Comparison of ENCODE assay signal across 19 cellular contexts in genomic region chr7:152553671-152554317, GRCh38.
"Had no signal": no experiment of that assay in that cellular context is flagged by ENCODE, and none has a peak within 500 bp of the region (broad histone marks: within the 10 kb centered on the region; RNA-seq: fewer than 3 reads in every experiment).

No MANE protein-coding gene starts in this region.

- H3K4me3 ChIP-seq: breast epithelium, gastrocnemius medialis, lower lobe of right lung, thyroid gland had no signal

- H3K27ac ChIP-seq: breast epithelium, gastrocnemius medialis, lower lobe of right lung, thyroid gland had no signal

- H3K36me3 ChIP-seq: breast epithelium, gastrocnemius medialis, lower lobe of right lung, thyroid gland had no signal

- H3K4me1 Mint-ChIP-seq: activated naive CD4-positive, alpha-beta T cell treated with anti-CD3 and anti-CD28 coated beads, Interleukin-2, amount 50 U/mL, for 24 hours had no signal

- H3K4me3 Mint-ChIP-seq: activated naive CD4-positive, alpha-beta T cell treated with anti-CD3 and anti-CD28 coated beads, Interleukin-2, amount 50 U/mL, for 24 hours; activated T-cell treated with anti-CD3 and anti-CD28 coated beads, Interleukin-2, amount 50 U/mL, for 72 hours; nephron progenitor cell had no signal

- H3K27ac Mint-ChIP-seq: activated naive CD4-positive, alpha-beta T cell treated with anti-CD3 and anti-CD28 coated beads, Interleukin-2, amount 50 U/mL, for 24 hours; activated T-cell treated with anti-CD3 and anti-CD28 coated beads, Interleukin-2, amount 50 U/mL, for 72 hours; nephron progenitor cell had no signal

- DNase-seq: activated CD4-positive, alpha-beta T cell treated with anti-CD3 and anti-CD28 coated beads, Interleukin-2, amount 50 U/mL, for 1 hour; activated CD8-positive, alpha-beta memory T cell treated with anti-CD3 and anti-CD28 coated beads, Interleukin-2, amount 50 U/mL, for 48 hours; activated effector memory CD4-positive, alpha-beta T cell treated with anti-CD3 and anti-CD28 coated beads, Interleukin-2, amount 50 U/mL, for 16 hours; activated T-cell treated with anti-CD3 and anti-CD28 coated beads, Interleukin-2, amount 50 U/mL, for 72 hours; cerebellar nuclear complex; cortex of kidney; effector CD4-positive, alpha-beta T cell; gastrocnemius medialis; head of caudate nucleus; left cardiac atrium; lower lobe of right lung; nephron progenitor cell; nucleus accumbens; retina; stimulated activated naive CD4-positive, alpha-beta T cell; T1000; thyroid gland had no signal

- H3K9me3 Mint-ChIP-seq: activated naive CD4-positive, alpha-beta T cell treated with anti-CD3 and anti-CD28 coated beads, Interleukin-2, amount 50 U/mL, for 24 hours; activated T-cell treated with anti-CD3 and anti-CD28 coated beads, Interleukin-2, amount 50 U/mL, for 72 hours; nephron progenitor cell had no signal

- H3K27me3 ChIP-seq: breast epithelium, gastrocnemius medialis, thyroid gland had no signal

- H3K4me1 ChIP-seq: breast epithelium, gastrocnemius medialis, lower lobe of right lung, thyroid gland had no signal

- H3K27me3 Mint-ChIP-seq: activated naive CD4-positive, alpha-beta T cell treated with anti-CD3 and anti-CD28 coated beads, Interleukin-2, amount 50 U/mL, for 24 hours had no signal

- H3K9me3 ChIP-seq: breast epithelium, gastrocnemius medialis, lower lobe of right lung, thyroid gland had no signal

- H3K36me3 Mint-ChIP-seq: activated naive CD4-positive, alpha-beta T cell treated with anti-CD3 and anti-CD28 coated beads, Interleukin-2, amount 50 U/mL, for 24 hours had no signal
